ENCODE assay signal across 1 cellular context in the genomic region with DNA sequence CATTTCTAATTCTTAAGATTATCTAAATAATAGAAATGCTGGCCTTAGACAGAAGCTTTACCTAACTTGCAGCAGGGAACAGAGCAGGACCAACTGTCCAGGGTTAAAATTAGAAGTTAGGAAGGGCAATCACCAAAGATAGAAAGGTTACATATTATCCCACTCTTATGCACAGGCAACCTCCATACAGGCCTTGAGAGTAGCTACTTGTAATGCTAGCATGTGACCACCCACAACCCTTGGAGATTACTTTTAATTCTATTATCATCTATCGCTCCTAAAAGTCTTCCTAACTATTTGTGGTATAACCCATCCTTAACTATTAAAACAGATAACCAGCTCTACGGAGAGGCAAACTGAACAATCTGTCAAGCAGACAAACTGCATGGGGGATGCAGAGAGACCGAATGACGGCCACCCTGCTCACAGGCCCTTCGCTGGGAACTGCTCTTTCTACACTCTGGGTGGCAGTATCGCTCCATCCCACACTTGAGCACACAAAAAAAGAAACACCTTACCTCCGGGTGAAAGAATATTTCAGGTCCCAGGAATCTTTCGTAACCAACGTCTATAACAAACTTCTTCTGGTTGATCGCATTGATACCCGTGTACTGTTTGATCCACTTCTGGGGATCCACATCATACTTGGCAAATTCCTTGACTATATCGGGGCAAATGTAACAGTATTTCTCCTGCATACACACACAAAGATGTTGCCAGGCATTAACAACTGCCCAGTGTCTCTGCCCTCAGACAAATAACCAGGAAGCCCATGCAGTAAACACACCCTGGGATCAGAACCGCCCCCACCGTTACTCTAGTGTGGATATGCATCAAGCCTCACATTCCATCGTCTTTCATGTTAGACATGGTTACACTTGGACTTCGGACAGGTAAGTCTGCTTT.
TF ChIP-seq lines count a peak whose summit lies in the region.

No MANE protein-coding gene starts in this region.

TF ChIP-seq in HEK293, 187 proteins besides CTCF, POLR2A, EP300 and RAD21:
- TF ChIP-seq ZNF660 (tag by site-specific recombination; IDR thresholded peaks at IDR 0.05) (0 out of 2 replicates have a peak, but pooled peaks have one; percentile 15), ZNF654 (tag by site-specific recombination; IDR thresholded peaks at IDR 0.05; ENCODE audit: low read depth) (peak; percentile 92)
